ENCODE assay signal across 30 cellular contexts in the genomic region with DNA sequence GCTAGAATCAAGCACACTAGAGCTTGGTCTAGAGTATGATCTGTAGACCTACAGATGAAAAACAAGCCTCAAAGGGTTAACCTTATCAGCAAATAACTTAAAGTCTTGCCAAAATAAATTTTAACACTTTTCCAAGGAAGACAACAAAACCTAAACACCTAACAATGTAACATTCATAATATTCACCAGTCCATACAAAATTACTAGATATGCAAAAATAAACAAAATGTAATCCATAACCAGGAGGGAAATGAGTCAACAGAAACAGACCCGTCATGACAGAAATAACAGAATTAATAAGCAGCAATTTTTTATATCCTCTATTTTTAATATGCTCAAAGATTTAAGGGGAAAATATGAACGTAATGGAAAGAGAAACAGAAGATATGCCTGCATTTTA. TPM values are rescaled to one million over a fixed set of nuclear protein-coding genes. Genes with fewer than 3 reads are reported as not detected.
DNase-seq lines count a peak whose midpoint lies in the region; ATAC-seq, FAIRE-seq and TF ChIP-seq lines count a peak whose summit lies in the region.
"Had no signal": no experiment of that assay in that cellular context is flagged by ENCODE, and none has a peak within 500 bp of the region (broad histone marks: within the 10 kb centered on the region; RNA-seq: fewer than 3 reads in every experiment).

No MANE protein-coding gene starts in this region.

- H3K27ac Mint-ChIP-seq in naive thymus-derived CD4-positive, alpha-beta T cell: no peak overlapping the region
- H3K27ac Mint-ChIP-seq: activated CD4-positive, alpha-beta T cell treated with anti-CD3 and anti-CD28 coated beads, Interleukin-2, amount 10 ng/mL, durations not matched to agents 24 days and 14 days; activated naive CD8-positive, alpha-beta T cell treated with anti-CD3 and anti-CD28 coated beads for 36 hours; effector memory CD8-positive, alpha-beta T cell; IgD-negative memory B cell; nephron progenitor cell; T-cell had no signal

- H3K4me1 Mint-ChIP-seq in naive thymus-derived CD4-positive, alpha-beta T cell: peaks cover 10 to 35% (median 29%) of the 10 kb centered on the region in 7 donors
- H3K4me1 Mint-ChIP-seq: nephron progenitor cell had no signal

- H3K4me1 ChIP-seq in right atrium auricular region (peaks cover 0 to 66% of the 10 kb centered on the region in 2 donors), ascending aorta (peaks cover 3 to 60% of the 10 kb centered on the region in 2 donors), kidney (ENCODE audit: control insufficient read depth in 1 of 2, insufficient read depth in 1 of 2, low read depth in 1 of 2, low read length in 2 of 2) (peaks cover 4 to 22% of the 10 kb centered on the region in 2 donors), BE2C (peaks cover 16% of the 10 kb centered on the region)
- peaks cover 29 to 33% of the 10 kb centered on the region in 2 donors for H3K4me1 ChIP-seq in naive thymus-derived CD4-positive, alpha-beta T cell (ENCODE audit: control insufficient read depth in 2 of 2, insufficient read depth in 2 of 2, low read length in 2 of 2)

- no peak for TF ChIP-seq CTCF in right atrium auricular region (IDR thresholded peaks at IDR 0.05)
- TF ChIP-seq CTCF in ascending aorta (IDR thresholded peaks at IDR 0.05): no peak
- no peak for TF ChIP-seq CTCF in kidney (IDR thresholded peaks at IDR 0.05; ENCODE audit: borderline replicate concordance, extremely low read depth, insufficient read depth)
- no peak for TF ChIP-seq CTCF in BE2C (IDR thresholded peaks at IDR 0.05; ENCODE audit: low read depth, low read length)

- H3K36me3 Mint-ChIP-seq in naive thymus-derived CD4-positive, alpha-beta T cell: peaks cover 5 to 28% (median 20%) of the 10 kb centered on the region in 5 donors
- H3K36me3 Mint-ChIP-seq: IgD-negative memory B cell had no signal

- H3K4me3 ChIP-seq in right atrium auricular region (no peak overlapping the region), ascending aorta (peak overlapping the region in 1 of 2 donors; percentile 8), kidney (ENCODE audit: low read length in 2 of 2) (no peak overlapping the region), BE2C (ENCODE audit: low read depth, low read length) (no peak overlapping the region)
- H3K4me3 ChIP-seq in naive thymus-derived CD4-positive, alpha-beta T cell (ENCODE audit: low read length): no peak overlapping the region
- H3K4me3 ChIP-seq: skin epidermis, suprapubic skin, uterus had no signal

- H3K9ac ChIP-seq in kidney (ENCODE audit: low read length in 2 of 2): no peak overlapping the region

- H3K27ac ChIP-seq in right atrium auricular region (peak overlapping the region; percentile 76 to 85), ascending aorta (peak overlapping the region; percentile 80 to 81), kidney (ENCODE audit: low read depth in 2 of 2, low read length in 2 of 2) (no peak overlapping the region)
- no peak overlapping the region for H3K27ac ChIP-seq in naive thymus-derived CD4-positive, alpha-beta T cell (ENCODE audit: low read depth, low read length)
- H3K27ac ChIP-seq: foreskin keratinocyte, skin epidermis, suprapubic skin, WERI-Rb-1 had no signal

- peaks cover 7% of the 10 kb centered on the region for H3K36me3 ChIP-seq in right atrium auricular region
- peaks cover 0 to 6% of the 10 kb centered on the region in 2 donors for H3K36me3 ChIP-seq in ascending aorta
- peaks cover 0 to 3% of the 10 kb centered on the region in 2 donors for H3K36me3 ChIP-seq in kidney (ENCODE audit: control insufficient read depth in 1 of 2, insufficient read depth in 2 of 2, low read length in 2 of 2)
- H3K36me3 ChIP-seq in BE2C: no peaks in the 10 kb centered on the region
- H3K36me3 ChIP-seq in naive thymus-derived CD4-positive, alpha-beta T cell (ENCODE audit: control insufficient read depth in 2 of 3, insufficient read depth in 3 of 3, low read length in 3 of 3): no peaks in the 10 kb centered on the region
- H3K36me3 ChIP-seq: suprapubic skin, uterus had no signal

- FAIRE-seq in kidney (lab: Jason Lieb, UNC): peak; percentile 23
- FAIRE-seq: H1 had no signal

- no peaks in the 10 kb centered on the region for H3K27me3 Mint-ChIP-seq in naive thymus-derived CD4-positive, alpha-beta T cell
- H3K27me3 Mint-ChIP-seq: activated CD4-positive, alpha-beta T cell treated with anti-CD3 and anti-CD28 coated beads, Interleukin-2, amount 10 ng/mL, durations not matched to agents 24 days and 14 days; activated naive CD8-positive, alpha-beta T cell treated with anti-CD3 and anti-CD28 coated beads for 36 hours; effector memory CD8-positive, alpha-beta T cell; IgD-negative memory B cell; T-cell had no signal

- no peak for ATAC-seq in left ventricle myocardium superior
- ATAC-seq in naive thymus-derived CD4-positive, alpha-beta T cell: no peak
- ATAC-seq: foreskin keratinocyte had no signal

- H3K9me3 Mint-ChIP-seq in naive thymus-derived CD4-positive, alpha-beta T cell: no peaks in the 10 kb centered on the region
- H3K9me3 Mint-ChIP-seq: effector memory CD8-positive, alpha-beta T cell; IgD-negative memory B cell; nephron progenitor cell; T-cell had no signal

- H3K9me3 ChIP-seq in right atrium auricular region (no peaks in the 10 kb centered on the region), ascending aorta (no peaks in the 10 kb centered on the region), kidney (ENCODE audit: control insufficient read depth in 1 of 2, low read length in 2 of 2) (no peaks in the 10 kb centered on the region), BE2C (no peaks in the 10 kb centered on the region)
- no peaks in the 10 kb centered on the region for H3K9me3 ChIP-seq in naive thymus-derived CD4-positive, alpha-beta T cell (ENCODE audit: control insufficient read depth in 2 of 3, low read length in 3 of 3)
- H3K9me3 ChIP-seq: suprapubic skin, uterus had no signal

- DNase-seq in right atrium auricular region (ENCODE audit: low spot score): no peak
- DNase-seq in left ventricle myocardium superior: no peak
- no peak for DNase-seq in ascending aorta (ENCODE audit: low spot score in 2 of 2)
- no peak for DNase-seq in kidney
- no peak for DNase-seq in NCI-H2196 treated with DMSO at 0.1 percent for 48 hours (lab: John Stamatoyannopoulos, UW; ENCODE audit: unreplicated experiment)
- no peak for DNase-seq in BE2C
- no peak for DNase-seq in naive thymus-derived CD4-positive, alpha-beta T cell
- DNase-seq in NCI-H128 (lab: John Stamatoyannopoulos, UW; ENCODE audit: unreplicated experiment): no peak
- DNase-seq: ACHN; activated CD4-positive, alpha-beta T cell treated with anti-CD3 and anti-CD28 coated beads, Interleukin-2, amount 10 ng/mL, durations not matched to agents 24 days and 14 days; activated effector memory CD4-positive, alpha-beta T cell treated with anti-CD3 and anti-CD28 coated beads, Interleukin-2, amount 50 U/mL, for 16 hours; activated naive CD8-positive, alpha-beta T cell treated with anti-CD3 and anti-CD28 coated beads for 36 hours; activated T-cell treated with anti-CD3 and anti-CD28 coated beads, Interleukin-2, amount 50 U/mL, for 1 hour; aorta; C1 segment of cervical spinal cord; central memory CD4-positive, alpha-beta T cell; DND-41; effector memory CD8-positive, alpha-beta T cell; foreskin keratinocyte; NCI-H2107; NCI-H446; nephron progenitor cell; stimulated activated naive CD4-positive, alpha-beta T cell; T-cell; uterus; WERI-Rb-1 had no signal

- POLR2A ChIA-PET in naive thymus-derived CD4-positive, alpha-beta T cell (lab: Charles Lee): interaction anchor here (1.0 to 3.0 kb wide), 3 partner anchors 11 to 37 kb away, joined by 4 to 20 read pairs (median 4); a partner anchor contains a TSS

- intact Hi-C loops in left ventricle myocardium superior (cut with micrococcal nuclease) (no loop called here), ascending aorta (cut with DNase I) (no loop called here), kidney (cut with DNase I) (no loop called here)
- intact Hi-C loops in naive thymus-derived CD4-positive, alpha-beta T cell (cut with micrococcal nuclease): loop anchor here in 1 of 2 donors (1.0 kb wide), 2 partner anchors 32 to 36 kb away; a partner anchor contains a TSS

- no peak overlapping the region for H3K4me3 Mint-ChIP-seq in naive thymus-derived CD4-positive, alpha-beta T cell
- H3K4me3 Mint-ChIP-seq: activated CD4-positive, alpha-beta T cell treated with anti-CD3 and anti-CD28 coated beads, Interleukin-2, amount 10 ng/mL, durations not matched to agents 24 days and 14 days; activated naive CD8-positive, alpha-beta T cell treated with anti-CD3 and anti-CD28 coated beads for 36 hours; effector memory CD8-positive, alpha-beta T cell; IgD-negative memory B cell; nephron progenitor cell; T-cell had no signal

- CTCF ChIA-PET in naive thymus-derived CD4-positive, alpha-beta T cell (lab: Charles Lee): interaction anchor here (1.0 kb wide), 1 partner anchor 36 kb away, joined by 4 read pairs; a partner anchor contains a TSS

- H3K27me3 ChIP-seq in right atrium auricular region (no peaks in the 10 kb centered on the region), ascending aorta (no peaks in the 10 kb centered on the region), BE2C (no peaks in the 10 kb centered on the region)
- no peaks in the 10 kb centered on the region for H3K27me3 ChIP-seq in naive thymus-derived CD4-positive, alpha-beta T cell (ENCODE audit: control insufficient read depth in 2 of 2, insufficient read depth in 2 of 2, low read length in 2 of 2)
- H3K27me3 ChIP-seq: foreskin keratinocyte, suprapubic skin, uterus had no signal

RNA-seq across cellular contexts. Expression of a gene that starts 36.1 kb away (rescaled TPM):
- total RNA-seq in right atrium auricular region (100 to 1,000 TPM in 1 of 2 donors, 10 to 100 TPM in 1; 89.7 to 130 TPM), left ventricle myocardium superior (202 TPM), ascending aorta (40.3 TPM), kidney (65.8 TPM)
- 16.6 TPM for polyA plus RNA-seq in kidney (ENCODE audit: insufficient read depth, low read depth, low replicate concordance)
- 16.0 TPM for polyA plus RNA-seq in BE2C (2012; ENCODE audit: insufficient read depth, insufficient read length, low read depth)
- 10 to 100 TPM; 27.8 to 47.6 (median 35.2) TPM for total RNA-seq in naive thymus-derived CD4-positive, alpha-beta T cell
- polyA plus RNA-seq in naive thymus-derived CD4-positive, alpha-beta T cell: 10 to 100 TPM; 27.2 to 30.7 TPM

RNA-seq across cellular contexts. Expression of a gene that starts 36.4 kb away (rescaled TPM):
- total RNA-seq in right atrium auricular region (10 to 100 TPM; 28.5 to 78.1 TPM), left ventricle myocardium superior (81.4 TPM), ascending aorta (22.8 TPM), kidney (26.1 TPM)
- 60.3 TPM for polyA plus RNA-seq in kidney (ENCODE audit: insufficient read depth, low read depth, low replicate concordance)
- 7.4 TPM for polyA plus RNA-seq in BE2C (2012; ENCODE audit: insufficient read depth, insufficient read length, low read depth)
- 10 to 100 TPM; 11.9 to 18.4 (median 16.1) TPM for total RNA-seq in naive thymus-derived CD4-positive, alpha-beta T cell
- polyA plus RNA-seq in naive thymus-derived CD4-positive, alpha-beta T cell: 10 to 100 TPM; 31.5 to 41.4 TPM

RNA-seq across cellular contexts. Expression of a gene that starts 58.0 kb away (rescaled TPM):
- 1 to 10 TPM; 6.2 to 7.5 TPM for total RNA-seq in right atrium auricular region
- 5.0 TPM for total RNA-seq in left ventricle myocardium superior
- 0.32 TPM for total RNA-seq in ascending aorta
- 3.7 TPM for total RNA-seq in kidney
- not detected for polyA plus RNA-seq in kidney (ENCODE audit: insufficient read depth, low read depth, low replicate concordance)
- 0.42 TPM for polyA plus RNA-seq in BE2C (2012; ENCODE audit: insufficient read depth, insufficient read length, low read depth)
- total RNA-seq in naive thymus-derived CD4-positive, alpha-beta T cell: 1 to 10 TPM; 3.9 to 9.5 (median 7.4) TPM
- polyA plus RNA-seq in naive thymus-derived CD4-positive, alpha-beta T cell: 1 to 10 TPM; 3.1 to 3.7 TPM
- polyA plus RNA-seq: H1 had no signal

Comparison
In these comparisons a context has a peak if more than half of its experiments do, and no peak if none do; other contexts are left out.
1. H3K27ac ChIP-seq: peak in right atrium auricular region (2 of 2) and ascending aorta (2 of 2); none in kidney (0 of 2) and naive thymus-derived CD4-positive, alpha-beta T cell (single experiment).